In genomic region chr4:48841045-48841827, GRCh38 we compare ENCODE assay signal across 22 cellular contexts. TPM values are rescaled to one million over a fixed set of nuclear protein-coding genes. Genes with fewer than 3 reads are reported as not detected.
DNase-seq lines count a peak whose midpoint lies in the region; ATAC-seq and TF ChIP-seq lines count a peak whose summit lies in the region.
"Had no signal": no experiment of that assay in that cellular context is flagged by ENCODE, and none has a peak within 500 bp of the region (broad histone marks: within the 10 kb centered on the region; RNA-seq: fewer than 3 reads in every experiment).

No MANE protein-coding gene starts in this region.

- H2BK12ac ChIP-seq in H9 (ENCODE audit: insufficient read length, low read depth, low read length), result no peak overlapping the region

- no peak overlapping the region for H2BK120ac ChIP-seq in H9 (ENCODE audit: low read depth, low read length, poor library complexity, severe bottlenecking)

- H3K4me1 ChIP-seq in H9 (ENCODE audit: insufficient read depth, low read length), result no peaks in the 10 kb centered on the region
- H3K4me1 ChIP-seq: A549 had no signal

- no peak overlapping the region for H3K18ac ChIP-seq in H9 (ENCODE audit: insufficient read length, low read depth, low read length)

- H2BK15ac ChIP-seq in H9 (ENCODE audit: low read depth, low read length), result no peak overlapping the region

- no peak overlapping the region for H2AK5ac ChIP-seq in H9 (ENCODE audit: insufficient read length, low read length)

- H2BK5ac ChIP-seq in H9 (ENCODE audit: insufficient read length, low read length), result no peak overlapping the region

- peaks cover 30% of the 10 kb centered on the region for H3K4me1 Mint-ChIP-seq in activated naive CD4-positive, alpha-beta T cell treated with anti-CD3 and anti-CD28 coated beads, Interleukin-2, amount 50 U/mL, for 24 hours
- no peaks in the 10 kb centered on the region for H3K4me1 Mint-ChIP-seq in activated naive CD4-positive, alpha-beta T cell treated with anti-CD3 and anti-CD28 coated beads, Interleukin-2, amount 10 ng/mL, durations not matched to agents 7 days and 5 days
- H3K4me1 Mint-ChIP-seq in H9 (peaks cover 4 to 6% of the 10 kb centered on the region in 2 experiments), nephron progenitor cell (no peaks in the 10 kb centered on the region)

- no peaks in the 10 kb centered on the region for H3K9me3 ChIP-seq in H9 (ENCODE audit: control insufficient read depth, low read depth, low read length)
- H3K9me3 ChIP-seq: A549 had no signal

- no peak overlapping the region for H3K4ac ChIP-seq in H9 (ENCODE audit: low read depth, low read length)

- no peak overlapping the region for H3K23ac ChIP-seq in H9 (ENCODE audit: insufficient read length, low read depth, low read length)

- no peaks in the 10 kb centered on the region for H4K20me1 ChIP-seq in H9 (ENCODE audit: control insufficient read depth, insufficient read depth, insufficient read length)

- H3K9ac ChIP-seq in H9 (ENCODE audit: extremely low read depth, insufficient read length, low read length), result no peak overlapping the region

- H3K36me3 Mint-ChIP-seq in activated naive CD4-positive, alpha-beta T cell treated with anti-CD3 and anti-CD28 coated beads, Interleukin-2, amount 50 U/mL, for 24 hours, result peaks cover 26% of the 10 kb centered on the region
- H3K36me3 Mint-ChIP-seq in activated naive CD4-positive, alpha-beta T cell treated with anti-CD3 and anti-CD28 coated beads, Interleukin-2, amount 10 ng/mL, durations not matched to agents 7 days and 5 days, result peaks cover 49% of the 10 kb centered on the region
- H3K36me3 Mint-ChIP-seq in H9 (ENCODE audit: insufficient read depth in 1 of 3, low read depth in 3 of 3), result peaks cover 36 to 80% (median 67%) of the 10 kb centered on the region in 3 experiments; a peak in 6 of 7 replicates
- peaks cover 76% of the 10 kb centered on the region for H3K36me3 Mint-ChIP-seq in nephron progenitor cell (ENCODE audit: low read depth)

- no peak overlapping the region for H3T11ph ChIP-seq in H9 (ENCODE audit: low read length)

- H3K27ac Mint-ChIP-seq in activated naive CD4-positive, alpha-beta T cell treated with anti-CD3 and anti-CD28 coated beads, Interleukin-2, amount 50 U/mL, for 24 hours, result peak overlapping the region; percentile 17
- H3K27ac Mint-ChIP-seq in activated naive CD4-positive, alpha-beta T cell treated with anti-CD3 and anti-CD28 coated beads, Interleukin-2, amount 10 ng/mL, durations not matched to agents 7 days and 5 days, result no peak overlapping the region
- peak overlapping the region in 2 of 3 experiments; percentile 83 to 91; a peak in 4 of 7 replicates for H3K27ac Mint-ChIP-seq in H9
- H3K27ac Mint-ChIP-seq in nephron progenitor cell, result peak overlapping the region; percentile 77
- H3K27ac Mint-ChIP-seq: HFFc6 had no signal

- TF ChIP-seq CTCF in H9 (conservative IDR thresholded peaks at IDR 0.05), result no peak
- no peak for TF ChIP-seq CTCF in nephron progenitor cell (IDR thresholded peaks at IDR 0.05)

- H4K5ac ChIP-seq in H9 (ENCODE audit: insufficient read length, low read depth, low read length), result no peak overlapping the region

- H3K27me3 ChIP-seq in H9 (ENCODE audit: insufficient read depth, low read length), result no peaks in the 10 kb centered on the region

- no peak overlapping the region for H4K8ac ChIP-seq in H9 (replicated peaks; ENCODE audit: insufficient read length, low read depth, low read length)

- peaks cover 6% of the 10 kb centered on the region; the same call in 1 of the 2 replicates for H3K79me2 ChIP-seq in H9 (ENCODE audit: insufficient read depth, low read length)

- no peaks in the 10 kb centered on the region for H3K9me3 Mint-ChIP-seq in activated naive CD4-positive, alpha-beta T cell treated with anti-CD3 and anti-CD28 coated beads, Interleukin-2, amount 50 U/mL, for 24 hours
- H3K9me3 Mint-ChIP-seq in activated naive CD4-positive, alpha-beta T cell treated with anti-CD3 and anti-CD28 coated beads, Interleukin-2, amount 10 ng/mL, durations not matched to agents 7 days and 5 days, result no peaks in the 10 kb centered on the region
- H3K9me3 Mint-ChIP-seq in H9 (no peaks in the 10 kb centered on the region), nephron progenitor cell (no peaks in the 10 kb centered on the region)
- H3K9me3 Mint-ChIP-seq: CD4-positive, CD25-positive, alpha-beta regulatory T cell; HFFc6 had no signal

- peaks cover 2% of the 10 kb centered on the region for H3K79me1 ChIP-seq in H9 (ENCODE audit: insufficient read depth, low read depth, low read length, poor library complexity, severe bottlenecking)

- no peaks in the 10 kb centered on the region for H3K23me2 ChIP-seq in H9 (ENCODE audit: insufficient read length, low read depth, low read length, poor library complexity, severe bottlenecking)

- no peak overlapping the region for H3K14ac ChIP-seq in H9 (ENCODE audit: insufficient read depth, low read length)

- no peak overlapping the region for H3K4me3 Mint-ChIP-seq in activated naive CD4-positive, alpha-beta T cell treated with anti-CD3 and anti-CD28 coated beads, Interleukin-2, amount 50 U/mL, for 24 hours
- no peak overlapping the region for H3K4me3 Mint-ChIP-seq in activated naive CD4-positive, alpha-beta T cell treated with anti-CD3 and anti-CD28 coated beads, Interleukin-2, amount 10 ng/mL, durations not matched to agents 7 days and 5 days
- H3K4me3 Mint-ChIP-seq in H9 (no peak overlapping the region), nephron progenitor cell (no peak overlapping the region)
- H3K4me3 Mint-ChIP-seq: CD4-positive, CD25-positive, alpha-beta regulatory T cell; HFFc6 had no signal

- CTCF ChIA-PET in activated naive CD4-positive, alpha-beta T cell treated with anti-CD3 and anti-CD28 coated beads, Interleukin-2, amount 10 ng/mL, durations not matched to agents 7 days and 5 days (lab: Charles Lee), result no interaction called here

- no peak for ATAC-seq in GM21528 (IDR thresholded peaks at IDR 0.05; ENCODE audit: low FRiP score, unreplicated experiment)
- ATAC-seq: A549 had no signal

- no peak overlapping the region for H4K91ac ChIP-seq in H9 (ENCODE audit: insufficient read length, low read depth, low read length)

- H3K56ac ChIP-seq in H9 (ENCODE audit: insufficient read length, low read depth, low read length), result no peak overlapping the region

- H3K4me2 ChIP-seq in H9 (ENCODE audit: insufficient read depth, insufficient read length, low read length), result no peak overlapping the region
- H3K4me2 ChIP-seq: A549, PC-9 had no signal

- DNase-seq in activated naive CD4-positive, alpha-beta T cell treated with anti-CD3 and anti-CD28 coated beads, Interleukin-2, amount 10 ng/mL, durations not matched to agents 7 days and 5 days, result no peak
- no peak for DNase-seq in H9
- DNase-seq in dermis blood vessel endothelial cell, result peak; percentile 29
- DNase-seq in nephron progenitor cell, result no peak
- no peak for DNase-seq in putamen (ENCODE audit: low spot score)
- DNase-seq: CD4-positive, CD25-positive, alpha-beta regulatory T cell; COR-L47; DND-41; HFFc6; KG1; NCI-H1092; NCI-H1436; NCI-H187 treated with DMSO at 0.1 percent for 48 hours; NCI-H2107; NCI-H446 treated with DMSO at 0.1 percent for 48 hours; NCI-H526 treated with DMSO at 0.1 percent for 48 hours; PC-9; RPMI8226; SHP77 had no signal

- no peak overlapping the region for H2BK20ac ChIP-seq in H9 (ENCODE audit: low read depth, low read length, poor library complexity, severe bottlenecking)

- no peaks in the 10 kb centered on the region for H3K27me3 Mint-ChIP-seq in activated naive CD4-positive, alpha-beta T cell treated with anti-CD3 and anti-CD28 coated beads, Interleukin-2, amount 50 U/mL, for 24 hours
- no peaks in the 10 kb centered on the region for H3K27me3 Mint-ChIP-seq in activated naive CD4-positive, alpha-beta T cell treated with anti-CD3 and anti-CD28 coated beads, Interleukin-2, amount 10 ng/mL, durations not matched to agents 7 days and 5 days
- H3K27me3 Mint-ChIP-seq in H9 (ENCODE audit: low read depth) (no peaks in the 10 kb centered on the region), nephron progenitor cell (ENCODE audit: low read depth, poor library complexity) (no peaks in the 10 kb centered on the region)
- H3K27me3 Mint-ChIP-seq: CD4-positive, CD25-positive, alpha-beta regulatory T cell had no signal

- H2AFZ ChIP-seq in H9 (ENCODE audit: low read length), result no peak overlapping the region
- H2AFZ ChIP-seq: PC-9 had no signal

- WGBS in H9 (ENCODE audit: extremely low coverage, insufficient read length, low lambda C conversion rate), result no CpG with 5 or more reads among the region's 9 CpGs

- H3K27ac ChIP-seq in H9 (ENCODE audit: insufficient read length, low read depth, low read length), result no peak overlapping the region
- H3K27ac ChIP-seq: A549, PC-9 had no signal

RNA-seq across cellular contexts. Expression of gene OCIAD1, which starts 10.3 kb away (rescaled TPM):
- total RNA-seq in H9 (2021) (168 and 169 TPM in 2 replicates), dermis blood vessel endothelial cell (78.3 and 91.2 TPM in 2 replicates)
